ENCODE assay signal across 16 cellular contexts in genomic region chr13:33150146-33150545, GRCh38.
A peak's percentile ranks its signal among the peaks of the same experiment; 100 is the strongest.
DNase-seq lines count a peak whose midpoint lies in the region; ATAC-seq and TF ChIP-seq lines count a peak whose summit lies in the region.
"Had no signal": no experiment of that assay in that cellular context is flagged by ENCODE, and none has a peak within 500 bp of the region (broad histone marks: within the 10 kb centered on the region; RNA-seq: fewer than 3 reads in every experiment).

No MANE protein-coding gene starts in this region.

- no peaks in the 10 kb centered on the region for H3K27me3 ChIP-seq in SK-N-SH (ENCODE audit: insufficient read depth)
- H3K27me3 ChIP-seq: MG63, SJSA1, vagina had no signal

- H2AFZ ChIP-seq in SK-N-SH (ENCODE audit: low read depth) = no peak overlapping the region

- H3K27ac ChIP-seq in SK-N-SH (ENCODE audit: low read depth in 2 of 2, low read length in 1 of 2) = no peak overlapping the region
- H3K27ac ChIP-seq: psoas muscle, SJSA1, vagina had no signal

- H3K9me2 ChIP-seq in SK-N-SH = no peaks in the 10 kb centered on the region

- 0 out of 2 replicates have a peak, but pooled peaks cover 5% of the 10 kb centered on the region for H3K79me2 ChIP-seq in SK-N-SH (ENCODE audit: insufficient read depth)

- peaks cover 2% of the 10 kb centered on the region for H3K36me3 Mint-ChIP-seq in type B pancreatic cell
- H3K36me3 Mint-ChIP-seq: activated naive CD8-positive, alpha-beta T cell treated with anti-CD3 and anti-CD28 coated beads, Interleukin-2, amount 10 ng/mL, durations not matched to agents 7 days and 5 days had no signal

- peaks cover 12% of the 10 kb centered on the region for H3F3A ChIP-seq in SK-N-SH (replicated peaks; ENCODE audit: insufficient read depth)

- CTCF ChIA-PET in SK-N-SH (lab: Yijun Ruan, JAX) = no interaction called here

- DNase-seq in SK-N-SH (no peak), NCI-H526 (lab: John Stamatoyannopoulos, UW) (peak; percentile 96 to 97), dermis blood vessel endothelial cell (peak; percentile 69), type B pancreatic cell (ENCODE audit: extremely low spot score, unreplicated experiment) (no peak), omental fat pad (ENCODE audit: low spot score) (no peak), GF-D8 (lab: John Stamatoyannopoulos, UW) (no peak), C1 segment of cervical spinal cord (lab: John Stamatoyannopoulos, UW) (no peak)
- DNase-seq: activated naive CD8-positive, alpha-beta T cell treated with anti-CD3 and anti-CD28 coated beads, Interleukin-2, amount 10 ng/mL, durations not matched to agents 7 days and 5 days; cortex of kidney; H9; MG63; psoas muscle; stimulated activated CD4-positive, alpha-beta T cell treated with anti-CD3 and anti-CD28 coated beads, Interleukin-1b, Interleukin-23, amount 100 ng/mL, for 48 hours had no signal

- ATAC-seq in SK-N-SH treated with all-trans-retinoic acid at 6 μM for 48 hours (no peak), omental fat pad (ENCODE audit: low FRiP score) (no peak)
- ATAC-seq: psoas muscle had no signal

- TF ChIP-seq RAD21 in SK-N-SH (IDR thresholded peaks at IDR 0.05; ENCODE audit: low read length) = no peak

- no peaks in the 10 kb centered on the region for H4K20me1 ChIP-seq in SK-N-SH (ENCODE audit: insufficient read depth)

- POLR2A ChIA-PET in SK-N-SH (lab: Yijun Ruan, JAX) = no interaction called here

- no peak overlapping the region for H3K4me3 Mint-ChIP-seq in type B pancreatic cell
- H3K4me3 Mint-ChIP-seq: activated naive CD8-positive, alpha-beta T cell treated with anti-CD3 and anti-CD28 coated beads, Interleukin-2, amount 10 ng/mL, durations not matched to agents 7 days and 5 days; H9 had no signal

- peaks cover 0 to 14% of the 10 kb centered on the region in 2 experiments; a peak in 2 of 4 replicates for H3K4me1 ChIP-seq in SK-N-SH (ENCODE audit: control insufficient read depth in 1 of 2, insufficient read depth in 2 of 2, low read depth in 1 of 2, low read length in 1 of 2)
- H3K4me1 ChIP-seq: SJSA1 had no signal

- no peak overlapping the region for H3K9ac ChIP-seq in SK-N-SH

- peak overlapping the region; percentile 94 for H3K27ac Mint-ChIP-seq in type B pancreatic cell
- H3K27ac Mint-ChIP-seq: activated naive CD8-positive, alpha-beta T cell treated with anti-CD3 and anti-CD28 coated beads, Interleukin-2, amount 10 ng/mL, durations not matched to agents 7 days and 5 days; H9 had no signal

- no peaks in the 10 kb centered on the region for H3K9me3 ChIP-seq in SK-N-SH
- H3K9me3 ChIP-seq: MG63, psoas muscle, SJSA1, vagina had no signal

- TF ChIP-seq CTCF in SK-N-SH (IDR thresholded peaks at IDR 0.05) (no peak), type B pancreatic cell (conservative IDR thresholded peaks at IDR 0.05) (no peak), omental fat pad (IDR thresholded peaks at IDR 0.05) (no peak)

- H3K4me1 Mint-ChIP-seq in type B pancreatic cell (ENCODE audit: unreplicated experiment) = peaks cover 49% of the 10 kb centered on the region
- H3K4me1 Mint-ChIP-seq: activated naive CD8-positive, alpha-beta T cell treated with anti-CD3 and anti-CD28 coated beads, Interleukin-2, amount 10 ng/mL, durations not matched to agents 7 days and 5 days had no signal

- H3K36me3 ChIP-seq in SK-N-SH (replicated peaks in 1 of 2; ENCODE audit: control insufficient read depth in 1 of 2, insufficient read depth in 2 of 2, low read length in 1 of 2) = peaks cover 0 to 12% of the 10 kb centered on the region in 2 experiments
- H3K36me3 ChIP-seq: vagina had no signal

- H3K4me2 ChIP-seq in SK-N-SH = no peak overlapping the region

- H3K9me3 Mint-ChIP-seq in type B pancreatic cell = no peaks in the 10 kb centered on the region
- H3K9me3 Mint-ChIP-seq: activated naive CD8-positive, alpha-beta T cell treated with anti-CD3 and anti-CD28 coated beads, Interleukin-2, amount 10 ng/mL, durations not matched to agents 7 days and 5 days; H9 had no signal

- H3K27me3 Mint-ChIP-seq in type B pancreatic cell = no peaks in the 10 kb centered on the region

- no peak for TF ChIP-seq EP300 in SK-N-SH (IDR thresholded peaks at IDR 0.05; ENCODE audit: borderline replicate concordance in 1 of 2, low read depth in 1 of 2, low read length in 1 of 2)

- H3K4me3 ChIP-seq in SK-N-SH (ENCODE audit: low read depth in 2 of 2, low read length in 1 of 2) = no peak overlapping the region
- H3K4me3 ChIP-seq: MG63, psoas muscle, SJSA1, vagina had no signal

TF ChIP-seq in SK-N-SH, 30 proteins besides CTCF, POLR2A, EP300 and RAD21:
- TF ChIP-seq TEAD4 (IDR thresholded peaks at IDR 0.05; ENCODE audit: borderline replicate concordance, insufficient read depth) (no peak), NFIC (IDR thresholded peaks at IDR 0.05; ENCODE audit: borderline replicate concordance) (0 out of 2 replicates have a peak, but pooled peaks have one; percentile 30), EZH2phosphoT487 (IDR thresholded peaks at IDR 0.05; ENCODE audit: borderline replicate concordance, low read depth) (no peak), CHD2 (IDR thresholded peaks at IDR 0.05; ENCODE audit: low read length, partially characterized antibody) (no peak)

TF ChIP-seq in SK-N-SH treated with all-trans-retinoic acid at 6 μM for 48 hours, 23 proteins besides CTCF, POLR2A, EP300 and RAD21:
- TF ChIP-seq CSDC2 (CRISPR knock-in tag; IDR thresholded peaks at IDR 0.05) (no peak), ZFP30 (CRISPR knock-in tag; IDR thresholded peaks at IDR 0.05) (no peak), BACH2 (CRISPR knock-in tag; IDR thresholded peaks at IDR 0.05; ENCODE audit: borderline replicate concordance) (no peak), ZNF565 (CRISPR knock-in tag; conservative IDR thresholded peaks at IDR 0.05; ENCODE audit: low read depth) (no peak)
- TF ChIP-seq, protein P1, sequence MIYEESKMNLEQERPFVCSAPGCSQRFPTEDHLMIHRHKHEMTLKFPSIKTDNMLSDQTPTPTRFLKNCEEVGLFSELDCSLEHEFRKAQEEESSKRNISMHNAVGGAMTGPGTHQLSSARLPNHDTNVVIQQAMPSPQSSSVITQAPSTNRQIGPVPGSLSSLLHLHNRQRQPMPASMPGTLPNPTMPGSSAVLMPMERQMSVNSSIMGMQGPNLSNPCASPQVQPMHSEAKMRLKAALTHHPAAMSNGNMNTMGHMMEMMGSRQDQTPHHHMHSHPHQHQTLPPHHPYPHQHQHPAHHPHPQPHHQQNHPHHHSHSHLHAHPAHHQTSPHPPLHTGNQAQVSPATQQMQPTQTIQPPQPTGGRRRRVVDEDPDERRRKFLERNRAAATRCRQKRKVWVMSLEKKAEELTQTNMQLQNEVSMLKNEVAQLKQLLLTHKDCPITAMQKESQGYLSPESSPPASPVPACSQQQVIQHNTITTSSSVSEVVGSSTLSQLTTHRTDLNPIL (CRISPR knock-in tag; IDR thresholded peaks at IDR 0.05; ENCODE audit: low read depth) = no peak

Comparison
In these comparisons a context has a peak if more than half of its experiments do, and no peak if none do; other contexts are left out.
1. DNase-seq: peak in NCI-H526 (2 of 2) and dermis blood vessel endothelial cell (single experiment); none in SK-N-SH (single experiment), type B pancreatic cell (single experiment), omental fat pad (single experiment), GF-D8 (single experiment) and C1 segment of cervical spinal cord (0 of 14).